ENCODE assay signal across 8 cellular contexts in the genomic region with DNA sequence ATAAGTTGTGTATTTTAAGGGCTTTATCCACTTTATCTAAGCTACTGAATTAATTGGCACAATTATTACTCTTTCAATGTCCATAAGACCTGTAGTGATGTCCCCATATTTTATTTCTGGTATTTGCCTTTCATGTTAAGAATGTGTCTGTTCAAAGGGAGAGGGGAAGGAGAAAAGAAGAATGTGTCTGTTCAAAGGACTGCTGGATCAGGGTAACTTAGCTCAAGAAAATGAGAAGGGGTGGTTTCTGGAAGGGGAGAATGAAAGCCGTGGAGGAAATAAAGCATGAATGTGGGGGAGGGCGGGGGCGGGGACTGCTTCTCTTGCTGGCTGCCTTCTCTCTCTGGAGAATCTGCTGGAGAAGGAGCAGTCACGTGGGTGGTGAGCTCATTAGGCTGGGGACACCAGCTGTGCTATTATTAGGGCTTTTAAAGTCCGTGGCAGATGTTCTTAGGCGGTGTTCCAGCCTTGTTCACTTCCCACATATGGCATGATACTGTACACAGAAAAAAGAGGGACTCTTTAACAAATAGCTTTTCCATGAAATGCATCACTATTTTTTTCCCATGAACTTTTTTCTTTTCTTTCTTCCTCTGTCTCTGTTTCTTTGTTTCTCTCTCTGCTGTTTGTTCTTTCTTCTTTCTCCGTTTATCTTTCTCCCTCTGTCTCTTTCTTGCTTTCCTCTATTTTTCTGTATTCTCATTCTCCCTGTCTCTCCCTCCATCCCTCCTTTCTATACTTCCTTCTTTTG.
DNase-seq lines count a peak whose midpoint lies in the region; ATAC-seq and TF ChIP-seq lines count a peak whose summit lies in the region.

No MANE protein-coding gene starts in this region.

- no peak for ATAC-seq in HG03520 (IDR thresholded peaks at IDR 0.05; ENCODE audit: unreplicated experiment)

- H3K36me3 ChIP-seq in ES-I3 (ENCODE audit: insufficient read depth, low read length), result no peaks in the 10 kb centered on the region
- no peaks in the 10 kb centered on the region for H3K36me3 ChIP-seq in fibroblast of lung (ENCODE audit: control insufficient read depth, insufficient read depth, low read length)
- no peaks in the 10 kb centered on the region for H3K36me3 ChIP-seq in mucosa of rectum (ENCODE audit: control insufficient read depth in 2 of 2, insufficient read depth in 2 of 2, low read length in 2 of 2)

- H2AFZ ChIP-seq in fibroblast of lung (ENCODE audit: low read length), result no peak overlapping the region

- peak overlapping the region; percentile 91 for H3K4me2 ChIP-seq in fibroblast of lung (ENCODE audit: extremely low read depth, insufficient read depth, low read length)

- H3K9ac ChIP-seq in ES-I3 (ENCODE audit: low read depth, low read length) (peak overlapping the region; percentile 43), fibroblast of lung (ENCODE audit: insufficient read depth, low read length) (peak overlapping the region; percentile 51), mucosa of rectum (ENCODE audit: low read depth in 1 of 2, low read length in 2 of 2) (peak overlapping the region; percentile 41 to 47)

- H3K4me1 ChIP-seq in ES-I3 (ENCODE audit: insufficient read depth, low read length), result peaks cover 37% of the 10 kb centered on the region
- peaks cover 31% of the 10 kb centered on the region for H3K4me1 ChIP-seq in fibroblast of lung (ENCODE audit: control insufficient read depth, extremely low read depth, insufficient read depth, low read length)
- peaks cover 24 to 35% of the 10 kb centered on the region in 2 donors for H3K4me1 ChIP-seq in mucosa of rectum (ENCODE audit: control insufficient read depth in 2 of 2, insufficient read depth in 2 of 2, low read length in 2 of 2)

- peaks cover 75% of the 10 kb centered on the region for H3K79me2 ChIP-seq in fibroblast of lung (ENCODE audit: control insufficient read depth, insufficient read depth, low read length)

- DNase-seq in HCEC 1CT (peak; percentile 96), NCI-H1694 treated with DMSO at 0.1 percent for 48 hours (lab: John Stamatoyannopoulos, UW) (peak; percentile 86), T1000 (lab: John Stamatoyannopoulos, UW) (peak; percentile 55), fibroblast of lung (ENCODE audit: low read depth in 2 of 2) (peak; percentile 97 to 99), ureter (ENCODE audit: low spot score) (peak; percentile 90)

- H3K27ac ChIP-seq in fibroblast of lung (ENCODE audit: insufficient read depth, low read length) (peak overlapping the region; percentile 93), mucosa of rectum (ENCODE audit: low read depth in 2 of 2, low read length in 2 of 2) (peak overlapping the region; percentile 79 to 80)

- H3K27me3 ChIP-seq in fibroblast of lung (ENCODE audit: control insufficient read depth, insufficient read depth, low read length), result no peaks in the 10 kb centered on the region
- no peaks in the 10 kb centered on the region for H3K27me3 ChIP-seq in mucosa of rectum (ENCODE audit: control insufficient read depth in 2 of 2, insufficient read depth in 2 of 2, low read length in 2 of 2)

- H4K20me1 ChIP-seq in fibroblast of lung (ENCODE audit: control insufficient read depth, extremely low read depth, insufficient read depth, low read length), result no peaks in the 10 kb centered on the region

- no peak for TF ChIP-seq CTCF in fibroblast of lung (conservative IDR thresholded peaks at IDR 0.05 in 1 of 2, IDR thresholded peaks at IDR 0.05 in 1 of 2; ENCODE audit: low read depth in 1 of 2, low read length in 2 of 2)

- H3K9me3 ChIP-seq in ES-I3 (ENCODE audit: control insufficient read depth, insufficient read depth, low read length) (no peaks in the 10 kb centered on the region), fibroblast of lung (ENCODE audit: control insufficient read depth, insufficient read depth, low read depth, low read length) (no peaks in the 10 kb centered on the region), mucosa of rectum (ENCODE audit: control insufficient read depth in 2 of 2, low read length in 2 of 2) (no peaks in the 10 kb centered on the region)

- H3K4me3 ChIP-seq in fibroblast of lung (replicated peaks in 1 of 4; ENCODE audit: control extremely low read depth in 1 of 4, insufficient read depth in 1 of 4, low read depth in 3 of 4, low read length in 4 of 4) (peak overlapping the region in 3 of 4 experiments; percentile 30 to 41 (median 38)), mucosa of rectum (ENCODE audit: low read length in 2 of 2) (peak overlapping the region in 1 of 2 donors; percentile 7)
